ENCODE assay signal across 16 cellular contexts in the genomic region with DNA sequence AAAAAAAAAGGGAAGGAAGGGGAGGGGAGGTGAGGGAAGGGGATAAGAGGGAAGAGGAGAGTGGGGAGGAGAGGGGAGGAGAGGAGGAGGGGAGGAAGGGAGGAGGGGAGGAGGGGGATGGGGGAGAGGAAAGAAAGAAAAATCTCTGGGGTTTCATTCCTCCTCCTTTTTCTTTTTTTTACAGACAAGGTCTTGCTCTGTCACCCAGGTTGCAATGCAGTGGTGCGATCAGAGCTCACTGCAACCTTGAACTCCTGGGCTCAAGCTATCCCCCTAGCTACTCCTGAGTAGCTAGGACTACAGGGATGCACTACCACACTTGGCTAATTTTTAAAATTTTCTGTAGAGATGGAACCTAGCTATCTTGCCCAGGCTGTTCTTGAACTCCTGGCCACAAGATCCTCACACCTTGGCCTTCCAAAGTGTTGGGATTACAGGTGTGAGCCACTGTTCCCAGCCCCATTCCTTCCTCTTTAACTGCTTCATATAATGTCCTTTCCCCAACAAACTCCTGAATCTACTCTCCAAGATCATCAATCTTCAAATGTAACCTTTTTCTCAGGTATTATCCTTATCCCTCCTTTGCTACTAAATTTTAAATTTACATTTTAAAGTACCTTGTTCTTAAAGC. TPM values are rescaled to one million over a fixed set of nuclear protein-coding genes. Genes with fewer than 3 reads are reported as not detected.
A peak's percentile ranks its signal among the peaks of the same experiment; 100 is the strongest.
DNase-seq lines count a peak whose midpoint lies in the region; ATAC-seq and TF ChIP-seq lines count a peak whose summit lies in the region.
"Had no signal": no experiment of that assay in that cellular context is flagged by ENCODE, and none has a peak within 500 bp of the region (broad histone marks: within the 10 kb centered on the region; RNA-seq: fewer than 3 reads in every experiment).

No MANE protein-coding gene starts in this region.

- TF ChIP-seq CTCF in activated CD8-positive, alpha-beta T cell treated with anti-CD3 and anti-CD28 coated beads for 36 hours (IDR thresholded peaks at IDR 0.05): no peak
- TF ChIP-seq CTCF in OCI-LY1 (IDR thresholded peaks at IDR 0.05; ENCODE audit: low read length): no peak
- TF ChIP-seq CTCF in neural progenitor cell (IDR thresholded peaks at IDR 0.05): no peak
- no peak for TF ChIP-seq CTCF in ascending aorta (IDR thresholded peaks at IDR 0.05)

- ATAC-seq in activated CD8-positive, alpha-beta T cell treated with anti-CD3 and anti-CD28 coated beads for 36 hours: no peak
- no peak for ATAC-seq in activated CD8-positive, alpha-beta T cell treated with anti-CD3 and anti-CD28 coated beads, Interleukin-2, amount 10 ng/mL, durations not matched to agents 7 days and 5 days
- ATAC-seq: activated naive CD4-positive, alpha-beta T cell treated with anti-CD3 and anti-CD28 coated beads, Interleukin-2, amount 50 U/mL, for 72 hours had no signal

- no peak overlapping the region for H3K4me3 Mint-ChIP-seq in activated CD8-positive, alpha-beta T cell treated with anti-CD3 and anti-CD28 coated beads for 36 hours
- H3K4me3 Mint-ChIP-seq in activated CD8-positive, alpha-beta T cell treated with anti-CD3 and anti-CD28 coated beads, Interleukin-2, amount 10 ng/mL, durations not matched to agents 7 days and 5 days: no peak overlapping the region
- H3K4me3 Mint-ChIP-seq in dendritic cell treated with granulocyte-macrophage colony-stimulating factor and Interleukin-4, amounts not matched to agents 40 ng/mL and 50 ng/mL, for 4 days: no peak overlapping the region
- H3K4me3 Mint-ChIP-seq in neural progenitor cell: peak overlapping the region; percentile 74

- no peaks in the 10 kb centered on the region for H3K27me3 Mint-ChIP-seq in activated CD8-positive, alpha-beta T cell treated with anti-CD3 and anti-CD28 coated beads for 36 hours
- H3K27me3 Mint-ChIP-seq in activated CD8-positive, alpha-beta T cell treated with anti-CD3 and anti-CD28 coated beads, Interleukin-2, amount 10 ng/mL, durations not matched to agents 7 days and 5 days (ENCODE audit: low read depth): no peaks in the 10 kb centered on the region
- H3K27me3 Mint-ChIP-seq in dendritic cell treated with granulocyte-macrophage colony-stimulating factor and Interleukin-4, amounts not matched to agents 40 ng/mL and 50 ng/mL, for 4 days: no peaks in the 10 kb centered on the region
- peaks cover 6% of the 10 kb centered on the region for H3K27me3 Mint-ChIP-seq in neural progenitor cell (ENCODE audit: insufficient read depth, low read depth)

- peaks cover 17% of the 10 kb centered on the region for H3K4me1 Mint-ChIP-seq in activated CD8-positive, alpha-beta T cell treated with anti-CD3 and anti-CD28 coated beads for 36 hours (ENCODE audit: low read depth)
- H3K4me1 Mint-ChIP-seq in activated CD8-positive, alpha-beta T cell treated with anti-CD3 and anti-CD28 coated beads, Interleukin-2, amount 10 ng/mL, durations not matched to agents 7 days and 5 days (ENCODE audit: low read depth): peaks cover 31% of the 10 kb centered on the region
- peaks cover 31% of the 10 kb centered on the region for H3K4me1 Mint-ChIP-seq in dendritic cell treated with granulocyte-macrophage colony-stimulating factor and Interleukin-4, amounts not matched to agents 40 ng/mL and 50 ng/mL, for 4 days (ENCODE audit: low read depth)
- peaks cover 45% of the 10 kb centered on the region for H3K4me1 Mint-ChIP-seq in neural progenitor cell

- H4K20me1 ChIP-seq in OCI-LY1 (ENCODE audit: insufficient read depth, low read length): no peaks in the 10 kb centered on the region
- no peaks in the 10 kb centered on the region for H4K20me1 ChIP-seq in neural progenitor cell (ENCODE audit: low read depth)

- H3K27me3 ChIP-seq in OCI-LY1 (ENCODE audit: insufficient read depth, low read length) (no peaks in the 10 kb centered on the region), neural progenitor cell (no peaks in the 10 kb centered on the region), ascending aorta (no peaks in the 10 kb centered on the region)

- peaks cover 15% of the 10 kb centered on the region; the same call in 1 of the 2 replicates for H3K36me3 ChIP-seq in OCI-LY1 (ENCODE audit: insufficient read depth, low read length)
- no peaks in the 10 kb centered on the region for H3K36me3 ChIP-seq in neural progenitor cell
- H3K36me3 ChIP-seq in ascending aorta: peaks cover 0 to 2% of the 10 kb centered on the region in 2 donors
- H3K36me3 ChIP-seq: prostate gland had no signal

- no peaks in the 10 kb centered on the region for H3K9me2 ChIP-seq in OCI-LY1 (ENCODE audit: low read depth, low read length)

- intact Hi-C loops in activated CD8-positive, alpha-beta T cell treated with anti-CD3 and anti-CD28 coated beads for 36 hours (cut with micrococcal nuclease): no loop called here
- intact Hi-C loops in dendritic cell treated with granulocyte-macrophage colony-stimulating factor and Interleukin-4, amounts not matched to agents 40 ng/mL and 50 ng/mL, for 4 days (cut with micrococcal nuclease): no loop called here
- intact Hi-C loops in ascending aorta (cut with DNase I): no loop called here

- no peak for DNase-seq in activated CD8-positive, alpha-beta T cell treated with anti-CD3 and anti-CD28 coated beads for 36 hours
- DNase-seq in activated CD8-positive, alpha-beta T cell treated with anti-CD3 and anti-CD28 coated beads, Interleukin-2, amount 10 ng/mL, durations not matched to agents 7 days and 5 days: no peak
- DNase-seq in neural progenitor cell (ENCODE audit: low spot score): no peak
- DNase-seq in D341Med (ENCODE audit: low spot score): no peak
- DNase-seq in stimulated activated CD4-positive, alpha-beta T cell treated with anti-CD3 and anti-CD28 coated beads, Interleukin-15, amount 100 ng/mL, for 24 hours: no peak
- no peak for DNase-seq in ascending aorta (ENCODE audit: low spot score in 2 of 2)
- DNase-seq: 8988T, GDM1, NCI-H1436, NCI-H446 treated with DMSO at 0.1 percent for 48 hours, WERI-Rb-1 had no signal

- peaks cover under 1% of the 10 kb centered on the region for H3K79me2 ChIP-seq in OCI-LY1 (ENCODE audit: insufficient read depth, low read length)
- H3K79me2 ChIP-seq in neural progenitor cell (ENCODE audit: low read depth): peaks cover 65% of the 10 kb centered on the region

- POLR2A ChIA-PET in activated CD8-positive, alpha-beta T cell treated with anti-CD3 and anti-CD28 coated beads for 36 hours (lab: Charles Lee): interaction anchor here (0.7 kb wide), 1 partner anchor 36 kb away, joined by 5 read pairs; no protein-coding TSS in a partner anchor
- POLR2A ChIA-PET in activated CD8-positive, alpha-beta T cell treated with anti-CD3 and anti-CD28 coated beads, Interleukin-2, amount 10 ng/mL, durations not matched to agents 7 days and 5 days (lab: Charles Lee): interaction anchor here (1.3 kb wide), 1 partner anchor 23 kb away, joined by 3 read pairs; a partner anchor contains a TSS

- no peaks in the 10 kb centered on the region for H3F3A ChIP-seq in OCI-LY1 (ENCODE audit: insufficient read depth, low read length)
- H3F3A ChIP-seq in neural progenitor cell (ENCODE audit: low read depth): peaks cover 24% of the 10 kb centered on the region

- peaks cover 15% of the 10 kb centered on the region for H3K36me3 Mint-ChIP-seq in activated CD8-positive, alpha-beta T cell treated with anti-CD3 and anti-CD28 coated beads for 36 hours (ENCODE audit: low read depth)
- peaks cover 40% of the 10 kb centered on the region for H3K36me3 Mint-ChIP-seq in activated CD8-positive, alpha-beta T cell treated with anti-CD3 and anti-CD28 coated beads, Interleukin-2, amount 10 ng/mL, durations not matched to agents 7 days and 5 days (ENCODE audit: low read depth)
- H3K36me3 Mint-ChIP-seq in dendritic cell treated with granulocyte-macrophage colony-stimulating factor and Interleukin-4, amounts not matched to agents 40 ng/mL and 50 ng/mL, for 4 days (ENCODE audit: low read depth): peaks cover 39% of the 10 kb centered on the region
- H3K36me3 Mint-ChIP-seq in neural progenitor cell: peaks cover 23% of the 10 kb centered on the region

- H3K4me2 ChIP-seq in OCI-LY1 (ENCODE audit: low read length) (no peak overlapping the region), neural progenitor cell (peak overlapping the region; percentile 32)

- peak overlapping the region; percentile 17 for H3K27ac Mint-ChIP-seq in activated CD8-positive, alpha-beta T cell treated with anti-CD3 and anti-CD28 coated beads for 36 hours
- no peak overlapping the region for H3K27ac Mint-ChIP-seq in activated CD8-positive, alpha-beta T cell treated with anti-CD3 and anti-CD28 coated beads, Interleukin-2, amount 10 ng/mL, durations not matched to agents 7 days and 5 days
- peak overlapping the region; percentile 10 for H3K27ac Mint-ChIP-seq in dendritic cell treated with granulocyte-macrophage colony-stimulating factor and Interleukin-4, amounts not matched to agents 40 ng/mL and 50 ng/mL, for 4 days
- peak overlapping the region; percentile 99 for H3K27ac Mint-ChIP-seq in neural progenitor cell

- CTCF ChIA-PET in activated CD8-positive, alpha-beta T cell treated with anti-CD3 and anti-CD28 coated beads for 36 hours (lab: Charles Lee): interaction anchor here (0.9 kb wide), 1 partner anchor 26 kb away, joined by 3 read pairs; a partner anchor contains a TSS
- CTCF ChIA-PET in activated CD8-positive, alpha-beta T cell treated with anti-CD3 and anti-CD28 coated beads, Interleukin-2, amount 10 ng/mL, durations not matched to agents 7 days and 5 days (lab: Charles Lee): no interaction called here

- H3K9me3 ChIP-seq in OCI-LY1 (ENCODE audit: low read length): no peaks in the 10 kb centered on the region
- H3K9me3 ChIP-seq in neural progenitor cell (ENCODE audit: low read depth): no peaks in the 10 kb centered on the region
- H3K9me3 ChIP-seq in ascending aorta: no peaks in the 10 kb centered on the region
- H3K9me3 ChIP-seq: prostate gland had no signal

- no peak overlapping the region for H2AFZ ChIP-seq in OCI-LY1 (ENCODE audit: low read length)
- H2AFZ ChIP-seq in neural progenitor cell (replicated peaks): no peak overlapping the region

- peak overlapping the region; percentile 71 for H3K27ac ChIP-seq in OCI-LY1 (ENCODE audit: low read depth, low read length, poor library complexity, severe bottlenecking)
- H3K27ac ChIP-seq in neural progenitor cell: peak overlapping the region; percentile 82
- H3K27ac ChIP-seq in ascending aorta: no peak overlapping the region
- H3K27ac ChIP-seq: epithelial cell of prostate, prostate gland, WERI-Rb-1 had no signal

- H3K4me1 ChIP-seq in OCI-LY1 (ENCODE audit: insufficient read depth, low read length, severe bottlenecking) (peaks cover 19% of the 10 kb centered on the region), neural progenitor cell (no peaks in the 10 kb centered on the region), ascending aorta (no peaks in the 10 kb centered on the region)
- H3K4me1 ChIP-seq: prostate gland had no signal

- H3K4me3 ChIP-seq in OCI-LY1 (ENCODE audit: low read depth, low read length, poor library complexity, severe bottlenecking) (no peak overlapping the region), neural progenitor cell (no peak overlapping the region), ascending aorta (no peak overlapping the region)
- H3K4me3 ChIP-seq: prostate gland had no signal

- H3K9ac ChIP-seq in OCI-LY1 (ENCODE audit: low read length) (no peak overlapping the region), neural progenitor cell (no peak overlapping the region)

- H3K9me3 Mint-ChIP-seq in activated CD8-positive, alpha-beta T cell treated with anti-CD3 and anti-CD28 coated beads for 36 hours: no peaks in the 10 kb centered on the region
- H3K9me3 Mint-ChIP-seq in activated CD8-positive, alpha-beta T cell treated with anti-CD3 and anti-CD28 coated beads, Interleukin-2, amount 10 ng/mL, durations not matched to agents 7 days and 5 days (ENCODE audit: insufficient read depth): no peaks in the 10 kb centered on the region
- no peaks in the 10 kb centered on the region for H3K9me3 Mint-ChIP-seq in dendritic cell treated with granulocyte-macrophage colony-stimulating factor and Interleukin-4, amounts not matched to agents 40 ng/mL and 50 ng/mL, for 4 days
- peaks cover 4% of the 10 kb centered on the region for H3K9me3 Mint-ChIP-seq in neural progenitor cell
- H3K9me3 Mint-ChIP-seq: activated naive CD4-positive, alpha-beta T cell treated with anti-CD3 and anti-CD28 coated beads, Interleukin-2, amount 50 U/mL, for 72 hours had no signal

RNA-seq across cellular contexts. Expression of a gene that starts 23.2 kb away (rescaled TPM):
- 10 to 100 TPM; 43.4 to 46.8 TPM for total RNA-seq in activated CD8-positive, alpha-beta T cell treated with anti-CD3 and anti-CD28 coated beads for 36 hours
- 10 to 100 TPM; 64.8 to 70.3 TPM for total RNA-seq in activated CD8-positive, alpha-beta T cell treated with anti-CD3 and anti-CD28 coated beads, Interleukin-2, amount 10 ng/mL, durations not matched to agents 7 days and 5 days
- total RNA-seq in neural progenitor cell (ENCODE audit: low replicate concordance) (31.4 and 41.8 TPM in 2 replicates), ascending aorta (19.9 TPM)

RNA-seq across cellular contexts. Expression of a gene that starts 25.6 kb away (rescaled TPM):
- 1 to 10 TPM; 8.7 to 9.2 TPM for total RNA-seq in activated CD8-positive, alpha-beta T cell treated with anti-CD3 and anti-CD28 coated beads for 36 hours
- 10 to 100 TPM; 11.9 to 12.2 TPM for total RNA-seq in activated CD8-positive, alpha-beta T cell treated with anti-CD3 and anti-CD28 coated beads, Interleukin-2, amount 10 ng/mL, durations not matched to agents 7 days and 5 days
- 6.3 TPM in 2 replicates for total RNA-seq in neural progenitor cell (ENCODE audit: low replicate concordance)
- total RNA-seq in ascending aorta: 17.7 TPM

Comparison
In these comparisons a context has a peak if more than half of its experiments do, and no peak if none do; other contexts are left out.
1. H3K27ac ChIP-seq: peak in OCI-LY1 (single experiment) and neural progenitor cell (single experiment); none in ascending aorta (0 of 2).